ENCODE assay signal across 1 cellular context in genomic region chr2:9555338-9556120, GRCh38.
A peak's percentile ranks its signal among the peaks of the same experiment; 100 is the strongest.
TF ChIP-seq lines count a peak whose summit lies in the region.

TSS of gene ADAM17 (minus strand) at chr2:9555830. CDS start at chr2:9555605, 225 bp downstream.

TF ChIP-seq in HepG2, 621 proteins besides CTCF, POLR2A, EP300 and RAD21 (continued from another document and continues in another):
- TF ChIP-seq FOXP4 (CRISPR knock-in tag; IDR thresholded peaks at IDR 0.05) = peak; percentile 49; the same call in 1 of the 2 replicates
- peak; percentile 97 for TF ChIP-seq ZNF776 (CRISPR knock-in tag; IDR thresholded peaks at IDR 0.05)
- no peak for TF ChIP-seq FLYWCH1 (CRISPR knock-in tag; IDR thresholded peaks at IDR 0.05)
- TF ChIP-seq, protein P1, sequence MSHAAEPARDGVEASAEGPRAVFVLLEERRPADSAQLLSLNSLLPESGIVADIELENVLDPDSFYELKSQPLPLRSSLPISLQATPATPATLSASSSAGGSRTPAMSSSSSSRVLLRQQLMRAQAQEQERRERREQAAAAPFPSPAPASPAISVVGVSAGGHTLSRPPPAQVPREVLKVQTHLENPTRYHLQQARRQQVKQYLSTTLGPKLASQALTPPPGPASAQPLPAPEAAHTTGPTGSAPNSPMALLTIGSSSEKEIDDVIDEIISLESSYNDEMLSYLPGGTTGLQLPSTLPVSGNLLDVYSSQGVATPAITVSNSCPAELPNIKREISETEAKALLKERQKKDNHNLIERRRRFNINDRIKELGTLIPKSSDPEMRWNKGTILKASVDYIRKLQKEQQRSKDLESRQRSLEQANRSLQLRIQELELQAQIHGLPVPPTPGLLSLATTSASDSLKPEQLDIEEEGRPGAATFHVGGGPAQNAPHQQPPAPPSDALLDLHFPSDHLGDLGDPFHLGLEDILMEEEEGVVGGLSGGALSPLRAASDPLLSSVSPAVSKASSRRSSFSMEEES (CRISPR knock-in tag; IDR thresholded peaks at IDR 0.05) = 0 out of 2 replicates have a peak, but pooled peaks have one; percentile 44
- TF ChIP-seq MLLT10 (CRISPR knock-in tag; IDR thresholded peaks at IDR 0.05) = no peak
- TF ChIP-seq PHF20 (CRISPR knock-in tag; IDR thresholded peaks at IDR 0.05) = peak; percentile 93
- peak; percentile 85; the same call in 1 of the 2 replicates for TF ChIP-seq SAFB2 (CRISPR knock-in tag; IDR thresholded peaks at IDR 0.05; ENCODE audit: borderline replicate concordance, low read depth)
- TF ChIP-seq RERE (CRISPR knock-in tag; IDR thresholded peaks at IDR 0.05; ENCODE audit: low read depth) = peak; percentile 63; the same call in 1 of the 2 replicates
- no peak for TF ChIP-seq ZBTB33 (CRISPR knock-in tag; IDR thresholded peaks at IDR 0.05)
- no peak for TF ChIP-seq CSRNP2 (CRISPR knock-in tag; conservative IDR thresholded peaks at IDR 0.05; ENCODE audit: low read depth)
- 0 out of 2 replicates have a peak, but pooled peaks have one; percentile 63 for TF ChIP-seq ZNF557 (CRISPR knock-in tag; IDR thresholded peaks at IDR 0.05)
- TF ChIP-seq MAZ (IDR thresholded peaks at IDR 0.05; ENCODE audit: borderline replicate concordance, low read depth, low read length) = peak; percentile 95
- TF ChIP-seq MAZ (CRISPR knock-in tag; IDR thresholded peaks at IDR 0.05; ENCODE audit: low read depth) = peak; percentile 99
- peak; percentile 85; the same call in 1 of the 2 replicates for TF ChIP-seq ZNF235 (CRISPR knock-in tag; IDR thresholded peaks at IDR 0.05; ENCODE audit: borderline replicate concordance)
- TF ChIP-seq NFATC3 (CRISPR knock-in tag; IDR thresholded peaks at IDR 0.05) = peak; percentile 64; the same call in 1 of the 2 replicates
- peak; percentile 82 for TF ChIP-seq MEIS1 (CRISPR knock-in tag; IDR thresholded peaks at IDR 0.05; ENCODE audit: borderline replicate concordance)
- TF ChIP-seq, protein P2, sequence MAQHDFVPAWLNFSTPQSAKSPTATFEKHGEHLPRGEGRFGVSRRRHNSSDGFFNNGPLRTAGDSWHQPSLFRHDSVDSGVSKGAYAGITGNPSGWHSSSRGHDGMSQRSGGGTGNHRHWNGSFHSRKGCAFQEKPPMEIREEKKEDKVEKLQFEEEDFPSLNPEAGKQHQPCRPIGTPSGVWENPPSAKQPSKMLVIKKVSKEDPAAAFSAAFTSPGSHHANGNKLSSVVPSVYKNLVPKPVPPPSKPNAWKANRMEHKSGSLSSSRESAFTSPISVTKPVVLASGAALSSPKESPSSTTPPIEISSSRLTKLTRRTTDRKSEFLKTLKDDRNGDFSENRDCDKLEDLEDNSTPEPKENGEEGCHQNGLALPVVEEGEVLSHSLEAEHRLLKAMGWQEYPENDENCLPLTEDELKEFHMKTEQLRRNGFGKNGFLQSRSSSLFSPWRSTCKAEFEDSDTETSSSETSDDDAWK (CRISPR knock-in tag; IDR thresholded peaks at IDR 0.05) = no peak
- TF ChIP-seq ZNF75D (CRISPR knock-in tag; IDR thresholded peaks at IDR 0.05; ENCODE audit: borderline replicate concordance) = no peak
- TF ChIP-seq, protein P3, sequence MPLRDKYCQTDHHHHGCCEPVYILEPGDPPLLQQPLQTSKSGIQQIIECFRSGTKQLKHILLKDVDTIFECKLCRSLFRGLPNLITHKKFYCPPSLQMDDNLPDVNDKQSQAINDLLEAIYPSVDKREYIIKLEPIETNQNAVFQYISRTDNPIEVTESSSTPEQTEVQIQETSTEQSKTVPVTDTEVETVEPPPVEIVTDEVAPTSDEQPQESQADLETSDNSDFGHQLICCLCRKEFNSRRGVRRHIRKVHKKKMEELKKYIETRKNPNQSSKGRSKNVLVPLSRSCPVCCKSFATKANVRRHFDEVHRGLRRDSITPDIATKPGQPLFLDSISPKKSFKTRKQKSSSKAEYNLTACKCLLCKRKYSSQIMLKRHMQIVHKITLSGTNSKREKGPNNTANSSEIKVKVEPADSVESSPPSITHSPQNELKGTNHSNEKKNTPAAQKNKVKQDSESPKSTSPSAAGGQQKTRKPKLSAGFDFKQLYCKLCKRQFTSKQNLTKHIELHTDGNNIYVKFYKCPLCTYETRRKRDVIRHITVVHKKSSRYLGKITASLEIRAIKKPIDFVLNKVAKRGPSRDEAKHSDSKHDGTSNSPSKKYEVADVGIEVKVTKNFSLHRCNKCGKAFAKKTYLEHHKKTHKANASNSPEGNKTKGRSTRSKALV (CRISPR knock-in tag; IDR thresholded peaks at IDR 0.05) = peak; percentile 21; the same call in 1 of the 2 replicates
- TF ChIP-seq SRSF9 (IDR thresholded peaks at IDR 0.05; ENCODE audit: borderline replicate concordance, insufficient read depth, low read depth, low read length, poor library complexity, severe bottlenecking) = no peak
- TF ChIP-seq ZNF264 (CRISPR knock-in tag; IDR thresholded peaks at IDR 0.05) = no peak
- TF ChIP-seq ZNF709 (CRISPR knock-in tag; IDR thresholded peaks at IDR 0.05) = peak; percentile 98
- peak; percentile 87; the same call in 1 of the 2 replicates for TF ChIP-seq ZNF724P (CRISPR knock-in tag; IDR thresholded peaks at IDR 0.05; ENCODE audit: borderline replicate concordance)
- TF ChIP-seq, protein P4, sequence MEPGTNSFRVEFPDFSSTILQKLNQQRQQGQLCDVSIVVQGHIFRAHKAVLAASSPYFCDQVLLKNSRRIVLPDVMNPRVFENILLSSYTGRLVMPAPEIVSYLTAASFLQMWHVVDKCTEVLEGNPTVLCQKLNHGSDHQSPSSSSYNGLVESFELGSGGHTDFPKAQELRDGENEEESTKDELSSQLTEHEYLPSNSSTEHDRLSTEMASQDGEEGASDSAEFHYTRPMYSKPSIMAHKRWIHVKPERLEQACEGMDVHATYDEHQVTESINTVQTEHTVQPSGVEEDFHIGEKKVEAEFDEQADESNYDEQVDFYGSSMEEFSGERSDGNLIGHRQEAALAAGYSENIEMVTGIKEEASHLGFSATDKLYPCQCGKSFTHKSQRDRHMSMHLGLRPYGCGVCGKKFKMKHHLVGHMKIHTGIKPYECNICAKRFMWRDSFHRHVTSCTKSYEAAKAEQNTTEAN (CRISPR knock-in tag; conservative IDR thresholded peaks at IDR 0.05) = peak; percentile 81
- TF ChIP-seq ZNF383 (CRISPR knock-in tag; IDR thresholded peaks at IDR 0.05; ENCODE audit: borderline replicate concordance) = 0 out of 2 replicates have a peak, but pooled peaks have one; percentile 80
- 0 out of 2 replicates have a peak, but pooled peaks have one; percentile 47 for TF ChIP-seq TMF1 (CRISPR knock-in tag; IDR thresholded peaks at IDR 0.05; ENCODE audit: low read depth)
- TF ChIP-seq ZNF740 (CRISPR knock-in tag; IDR thresholded peaks at IDR 0.05) = peak; percentile 100
- no peak for TF ChIP-seq ZNF83 (CRISPR knock-in tag; IDR thresholded peaks at IDR 0.05; ENCODE audit: borderline replicate concordance)
- TF ChIP-seq ZNF207 (IDR thresholded peaks at IDR 0.05; ENCODE audit: borderline replicate concordance) = no peak
- no peak; the same call in 1 of the 2 replicates for TF ChIP-seq GLI4 (CRISPR knock-in tag; IDR thresholded peaks at IDR 0.05; ENCODE audit: borderline replicate concordance)
- no peak for TF ChIP-seq ZNF282 (IDR thresholded peaks at IDR 0.05; ENCODE audit: partially characterized antibody)
- TF ChIP-seq, protein P5, sequence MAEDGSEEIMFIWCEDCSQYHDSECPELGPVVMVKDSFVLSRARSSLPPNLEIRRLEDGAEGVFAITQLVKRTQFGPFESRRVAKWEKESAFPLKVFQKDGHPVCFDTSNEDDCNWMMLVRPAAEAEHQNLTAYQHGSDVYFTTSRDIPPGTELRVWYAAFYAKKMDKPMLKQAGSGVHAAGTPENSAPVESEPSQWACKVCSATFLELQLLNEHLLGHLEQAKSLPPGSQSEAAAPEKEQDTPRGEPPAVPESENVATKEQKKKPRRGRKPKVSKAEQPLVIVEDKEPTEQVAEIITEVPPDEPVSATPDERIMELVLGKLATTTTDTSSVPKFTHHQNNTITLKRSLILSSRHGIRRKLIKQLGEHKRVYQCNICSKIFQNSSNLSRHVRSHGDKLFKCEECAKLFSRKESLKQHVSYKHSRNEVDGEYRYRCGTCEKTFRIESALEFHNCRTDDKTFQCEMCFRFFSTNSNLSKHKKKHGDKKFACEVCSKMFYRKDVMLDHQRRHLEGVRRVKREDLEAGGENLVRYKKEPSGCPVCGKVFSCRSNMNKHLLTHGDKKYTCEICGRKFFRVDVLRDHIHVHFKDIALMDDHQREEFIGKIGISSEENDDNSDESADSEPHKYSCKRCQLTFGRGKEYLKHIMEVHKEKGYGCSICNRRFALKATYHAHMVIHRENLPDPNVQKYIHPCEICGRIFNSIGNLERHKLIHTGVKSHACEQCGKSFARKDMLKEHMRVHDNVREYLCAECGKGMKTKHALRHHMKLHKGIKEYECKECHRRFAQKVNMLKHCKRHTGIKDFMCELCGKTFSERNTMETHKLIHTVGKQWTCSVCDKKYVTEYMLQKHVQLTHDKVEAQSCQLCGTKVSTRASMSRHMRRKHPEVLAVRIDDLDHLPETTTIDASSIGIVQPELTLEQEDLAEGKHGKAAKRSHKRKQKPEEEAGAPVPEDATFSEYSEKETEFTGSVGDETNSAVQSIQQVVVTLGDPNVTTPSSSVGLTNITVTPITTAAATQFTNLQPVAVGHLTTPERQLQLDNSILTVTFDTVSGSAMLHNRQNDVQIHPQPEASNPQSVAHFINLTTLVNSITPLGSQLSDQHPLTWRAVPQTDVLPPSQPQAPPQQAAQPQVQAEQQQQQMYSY (CRISPR knock-in tag; IDR thresholded peaks at IDR 0.05) = no peak
- TF ChIP-seq KDM5A (IDR thresholded peaks at IDR 0.05; ENCODE audit: borderline replicate concordance, low read length) = peak; percentile 67; the same call in 1 of the 2 replicates
- TF ChIP-seq MZF1 (CRISPR knock-in tag; IDR thresholded peaks at IDR 0.05; ENCODE audit: borderline replicate concordance) = no peak
